8 cellular contexts compared by ENCODE assay signal in the genomic region with DNA sequence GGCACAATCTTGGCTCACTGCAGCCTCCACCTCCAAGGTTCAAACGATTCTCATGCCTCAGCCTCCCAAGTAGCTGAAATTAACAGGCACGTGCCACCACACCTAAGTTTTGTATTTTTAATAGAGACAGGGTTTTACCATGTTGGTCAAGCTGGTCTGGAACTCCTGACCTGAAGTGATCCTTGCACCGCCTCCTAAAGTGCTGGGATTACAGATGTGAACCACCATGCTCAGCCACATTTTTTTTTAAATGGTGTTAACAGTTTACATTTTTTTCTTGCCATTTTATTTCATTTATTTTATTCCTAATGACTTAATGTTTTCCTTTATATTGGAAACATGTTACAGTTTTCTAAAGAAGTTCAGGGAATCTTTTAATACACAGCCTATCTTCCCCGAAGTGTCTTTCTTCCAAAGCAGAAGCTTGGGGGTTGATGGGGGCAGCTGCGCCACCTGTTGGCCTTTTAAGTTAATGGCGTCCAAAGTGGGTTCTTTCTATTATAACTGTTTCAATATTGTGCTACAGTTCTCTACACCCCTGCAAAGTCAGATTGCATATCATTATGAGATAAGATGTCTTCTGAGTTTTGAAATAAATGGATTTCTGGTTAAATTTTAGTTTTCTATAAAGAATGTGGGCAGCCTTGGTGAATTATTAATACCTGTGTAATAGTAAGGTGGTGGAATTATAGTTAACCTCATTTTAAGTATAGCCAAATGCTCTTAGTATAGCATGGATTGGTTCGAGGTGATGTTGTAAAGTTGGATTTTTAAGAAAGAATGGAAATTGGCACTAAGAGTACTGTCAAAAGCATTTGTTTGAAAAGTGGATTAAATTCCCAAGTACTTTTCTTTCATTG. TPM values are rescaled to one million over a fixed set of nuclear protein-coding genes. Genes with fewer than 3 reads are reported as not detected.
DNase-seq lines count a peak whose midpoint lies in the region; ATAC-seq and TF ChIP-seq lines count a peak whose summit lies in the region.

No MANE protein-coding gene starts in this region.

- H3K9me3 ChIP-seq in neural cell (ENCODE audit: low read length) (no peaks in the 10 kb centered on the region), thyroid gland (no peaks in the 10 kb centered on the region)

- intact Hi-C loops in thyroid gland (cut with DNase I) = loop anchor here (5.0 kb wide), 1 partner anchor 128 kb away; no protein-coding TSS in a partner anchor

- no peak for TF ChIP-seq EP300 in neural cell (conservative IDR thresholded peaks at IDR 0.05; ENCODE audit: poor library complexity, severe bottlenecking)

- no peaks in the 10 kb centered on the region for H3K27me3 ChIP-seq in neural cell (ENCODE audit: insufficient read depth, low read depth, low read length)
- no peaks in the 10 kb centered on the region for H3K27me3 ChIP-seq in thyroid gland

- no peaks in the 10 kb centered on the region for H3K9me3 Mint-ChIP-seq in activated T-cell treated with anti-CD3 and anti-CD28 coated beads, Interleukin-2, amount 50 U/mL, for 4 hours

- H3K4me1 ChIP-seq in thyroid gland = no peaks in the 10 kb centered on the region

- peak; percentile 75 for TF ChIP-seq RAD21 in neural cell (conservative IDR thresholded peaks at IDR 0.05)

- H3K4me2 ChIP-seq in neural cell (ENCODE audit: low read length) = no peak overlapping the region

- H3K9me2 ChIP-seq in neural cell (ENCODE audit: insufficient read depth, low read length) = no peaks in the 10 kb centered on the region

- no peaks in the 10 kb centered on the region for H3K79me2 ChIP-seq in neural cell (replicated peaks; ENCODE audit: insufficient read depth, low read length)

- no peak for TF ChIP-seq POLR2A in thyroid gland (IDR thresholded peaks at IDR 0.05)

- H3K27ac ChIP-seq in neural cell (ENCODE audit: low read length) (no peak overlapping the region), thyroid gland (no peak overlapping the region)

- H3K27me3 Mint-ChIP-seq in activated T-cell treated with anti-CD3 and anti-CD28 coated beads, Interleukin-2, amount 50 U/mL, for 4 hours (ENCODE audit: low read depth) = no peaks in the 10 kb centered on the region

- ATAC-seq in activated T-cell treated with anti-CD3 and anti-CD28 coated beads, Interleukin-2, amount 50 U/mL, for 4 hours = peak in 1 of 2 donors; percentile 61
- ATAC-seq in HG02852 (IDR thresholded peaks at IDR 0.05; ENCODE audit: unreplicated experiment) = no peak

- H4K20me1 ChIP-seq in neural cell (ENCODE audit: insufficient read depth) = no peaks in the 10 kb centered on the region

- H3K4me1 Mint-ChIP-seq in activated T-cell treated with anti-CD3 and anti-CD28 coated beads, Interleukin-2, amount 50 U/mL, for 4 hours (ENCODE audit: low read depth) = peaks cover 6% of the 10 kb centered on the region

- peaks cover 45% of the 10 kb centered on the region for H3K36me3 Mint-ChIP-seq in activated T-cell treated with anti-CD3 and anti-CD28 coated beads, Interleukin-2, amount 50 U/mL, for 4 hours (ENCODE audit: insufficient read depth)

- H3K36me3 ChIP-seq in neural cell (ENCODE audit: insufficient read depth, low read length) = no peaks in the 10 kb centered on the region
- H3K36me3 ChIP-seq in thyroid gland = peaks cover 37 to 63% of the 10 kb centered on the region in 2 donors

- H3K4me3 Mint-ChIP-seq in activated T-cell treated with anti-CD3 and anti-CD28 coated beads, Interleukin-2, amount 50 U/mL, for 4 hours = no peak overlapping the region

- no peak overlapping the region for H3K4me3 ChIP-seq in neural cell (ENCODE audit: low read length)
- no peak overlapping the region for H3K4me3 ChIP-seq in thyroid gland (replicated peaks in 1 of 3)

- H2AFZ ChIP-seq in neural cell (ENCODE audit: low read depth, low read length) = no peak overlapping the region

- WGBS in thyroid gland, 2 donors = 51 to 53% methylated on average over 7 of the region's 7 CpGs

- DNase-seq in COLO829 (ENCODE audit: low spot score) = peak; percentile 78
- DNase-seq in HPDE6-E6E7 (ENCODE audit: extremely low spot score) = peak; percentile 64
- peak; percentile 79 for DNase-seq in OCI-M1 (lab: John Stamatoyannopoulos, UW)
- peak; percentile 50 for DNase-seq in activated T-cell treated with anti-CD3 and anti-CD28 coated beads, Interleukin-2, amount 50 U/mL, for 4 hours
- DNase-seq in fibroblast of gingiva (ENCODE audit: low read depth) = peak; percentile 60
- DNase-seq in thyroid gland = peak; percentile 57 to 65

- no peaks in the 10 kb centered on the region for H3F3A ChIP-seq in neural cell (ENCODE audit: insufficient read depth, low read length, poor library complexity, severe bottlenecking)

- TF ChIP-seq CTCF in neural cell (IDR thresholded peaks at IDR 0.05; ENCODE audit: poor library complexity, severe bottlenecking) (peak; percentile 77), thyroid gland (IDR thresholded peaks at IDR 0.05) (peak; percentile 48 to 82 (median 76))

- H3K9ac ChIP-seq in neural cell (ENCODE audit: low read length) = no peak overlapping the region

TF ChIP-seq in neural cell, 6 proteins besides CTCF, POLR2A, EP300 and RAD21:
- TF ChIP-seq MXI1 (conservative IDR thresholded peaks at IDR 0.05; ENCODE audit: poor library complexity, severe bottlenecking) = no peak
- TF ChIP-seq SMC3 (conservative IDR thresholded peaks at IDR 0.05; ENCODE audit: poor library complexity) = peak; percentile 85

RNA-seq across cellular contexts. Expression of a gene that starts 42.0 kb away (rescaled TPM):
- 100 to 1,000 TPM in 1 of 3 donors, 10 to 100 TPM in 2; 89.1 to 104 (median 91.3) TPM for total RNA-seq in activated T-cell treated with anti-CD3 and anti-CD28 coated beads, Interleukin-2, amount 50 U/mL, for 4 hours
- polyA plus RNA-seq in neural cell = 164 and 243 TPM in 2 replicates
- polyA minus RNA-seq in neural cell = 178 and 199 TPM in 2 replicates
- total RNA-seq in thyroid gland = 100 to 1,000 TPM; 146 to 252 (median 164) TPM
